Comparison of ENCODE assay signal across 8 cellular contexts in the genomic region with DNA sequence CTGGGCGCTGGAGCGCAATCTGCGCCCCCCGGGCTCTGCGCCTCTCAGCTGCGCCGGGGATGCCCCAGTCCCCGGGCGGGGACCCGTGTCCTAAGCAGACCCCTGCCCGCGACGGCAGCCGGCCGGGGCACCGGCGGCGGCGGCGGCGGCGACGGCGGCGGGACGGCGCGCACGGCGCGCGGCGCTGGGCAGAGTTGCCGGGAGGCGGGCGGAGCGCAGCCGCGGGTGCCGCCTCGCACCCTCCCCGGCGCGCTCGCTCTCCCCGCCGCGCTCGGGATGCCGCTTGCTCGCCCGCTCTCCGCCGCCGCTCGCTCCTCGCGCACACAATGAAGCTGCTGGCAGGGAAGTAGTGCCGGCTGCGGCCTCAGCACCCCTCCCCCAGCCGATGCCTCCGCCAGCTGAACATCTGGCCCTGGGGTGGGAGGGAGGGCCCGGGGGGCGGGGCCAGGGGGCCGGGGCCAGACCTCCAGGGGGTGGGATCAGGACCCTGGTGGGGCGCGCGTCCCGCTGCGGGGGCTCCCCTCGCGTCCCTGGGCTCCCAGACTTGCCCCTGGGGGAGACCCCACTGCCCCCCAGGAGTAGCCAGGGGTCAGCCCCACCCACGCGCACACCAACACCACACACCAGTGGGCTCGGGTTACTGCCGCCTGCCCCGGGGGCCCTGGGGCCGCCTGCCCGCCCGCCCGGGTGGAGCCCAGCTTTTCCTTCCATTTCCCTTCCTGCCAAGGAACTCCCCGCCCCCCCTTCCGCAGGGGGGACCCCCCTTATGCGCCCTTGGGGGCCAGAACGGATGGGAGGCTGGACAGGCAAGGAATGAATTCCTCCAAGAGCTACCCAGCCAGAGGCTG. TPM values are rescaled to one million over a fixed set of nuclear protein-coding genes. Genes with fewer than 3 reads are reported as not detected.
A peak's percentile ranks its signal among the peaks of the same experiment; 100 is the strongest.
DNase-seq lines count a peak whose midpoint lies in the region; ATAC-seq and TF ChIP-seq lines count a peak whose summit lies in the region.

A gene (minus strand): TSS at position 328 of the 848 bp plus-strand sequence. CDS start 708 bp downstream, outside the sequence.

- TF ChIP-seq CTCF in GM12865 (IDR thresholded peaks at IDR 0.05; ENCODE audit: insufficient read depth, low read depth, low read length, missing control alignments): no peak
- no peak for TF ChIP-seq CTCF in NB4 (IDR thresholded peaks at IDR 0.05; ENCODE audit: low read depth, low read length)
- no peak for TF ChIP-seq CTCF in adrenal gland (IDR thresholded peaks at IDR 0.05)

- H3K4me2 ChIP-seq in trophoblast cell (ENCODE audit: low read length): peak within 1 kb of the TSS; percentile 92

- H3K36me3 ChIP-seq in adrenal gland (replicated peaks in 1 of 2): no peaks in the 10 kb centered on the region
- peaks cover 25% of the 10 kb centered on the region in 2 experiments for H3K36me3 ChIP-seq in trophoblast cell (ENCODE audit: control insufficient read depth in 1 of 2, insufficient read depth in 2 of 2, low read length in 2 of 2)

- ATAC-seq in SK-N-SH treated with all-trans-retinoic acid at 6 μM for 48 hours (peak; percentile 47), GM21529 (IDR thresholded peaks at IDR 0.05; ENCODE audit: unreplicated experiment) (no peak)

- peak within 1 kb of the TSS; percentile 63 for H3K4me3 ChIP-seq in GM12865 (ENCODE audit: low read depth, low read length)
- peak within 1 kb of the TSS; percentile 54 for H3K4me3 ChIP-seq in NB4 (ENCODE audit: low read depth, low read length)
- H3K4me3 ChIP-seq in adrenal gland: peak within 1 kb of the TSS in 2 of 4 donors; percentile 13 to 60
- peak within 1 kb of the TSS; percentile 74 for H3K4me3 ChIP-seq in trophoblast cell (ENCODE audit: low read depth, low read length)

- TF ChIP-seq POLR2A in NB4 (IDR thresholded peaks at IDR 0.05; ENCODE audit: extremely low read depth, insufficient read length) (peak; percentile 13), adrenal gland (IDR thresholded peaks at IDR 0.05) (no peak)

- peak within 1 kb of the TSS; percentile 79 for H3K9ac ChIP-seq in trophoblast cell (ENCODE audit: low read length)

- intact Hi-C loops in adrenal gland (cut with DNase I) (no loop called here), cardiac septum (cut with DNase I) (no loop called here)

- no peak within 1 kb of the TSS for H3K23ac ChIP-seq in trophoblast cell (ENCODE audit: low read length)

- H2BK12ac ChIP-seq in trophoblast cell (ENCODE audit: low read length): peak within 1 kb of the TSS; percentile 79

- 0 to 1% (median 0%) methylated on average over 6 to 84 of the region's 85 CpGs; no CpG with 5 or more reads in 1 of the 4 donors for WGBS in adrenal gland, 4 donors
- WGBS in trophoblast cell (ENCODE audit: extremely low coverage, insufficient coverage, insufficient read length): no CpG with 5 or more reads among the region's 85 CpGs

- H2AK5ac ChIP-seq in trophoblast cell (ENCODE audit: low read length): peak within 1 kb of the TSS; percentile 79

- peak within 1 kb of the TSS; percentile 79 for H2BK120ac ChIP-seq in trophoblast cell (ENCODE audit: insufficient read depth, low read length, poor library complexity)

- H3K9me3 ChIP-seq in adrenal gland (replicated peaks in 1 of 3) (no peaks in the 10 kb centered on the region), trophoblast cell (ENCODE audit: insufficient read depth, low read depth, low read length) (no peaks in the 10 kb centered on the region)

- H4K8ac ChIP-seq in trophoblast cell (ENCODE audit: low read depth, low read length): peak within 1 kb of the TSS; percentile 85

- H3K27ac ChIP-seq in adrenal gland (peak within 1 kb of the TSS in 4 of 5 donors; percentile 34 to 81 (median 60)), trophoblast cell (ENCODE audit: low read depth, low read length) (peak within 1 kb of the TSS; percentile 66)

- H3K79me1 ChIP-seq in trophoblast cell (ENCODE audit: low read length): peaks cover 40% of the 10 kb centered on the region

- H3K79me2 ChIP-seq in trophoblast cell (ENCODE audit: control insufficient read depth, insufficient read depth, low read length, poor library complexity): peaks cover 10% of the 10 kb centered on the region

- H3K18ac ChIP-seq in trophoblast cell (ENCODE audit: low read length): peak within 1 kb of the TSS; percentile 94

- peak within 1 kb of the TSS; percentile 93 for H3K14ac ChIP-seq in trophoblast cell (ENCODE audit: low read length)

- H3K4me1 ChIP-seq in adrenal gland (replicated peaks in 1 of 2): peaks cover 20 to 45% of the 10 kb centered on the region in 2 donors
- H3K4me1 ChIP-seq in trophoblast cell (ENCODE audit: control insufficient read depth in 1 of 2, insufficient read depth in 2 of 2, low read length in 2 of 2): peaks cover 43 to 49% of the 10 kb centered on the region in 2 experiments

- H3K27me3 ChIP-seq in adrenal gland (no peaks in the 10 kb centered on the region), trophoblast cell (ENCODE audit: insufficient read depth, low read length) (no peaks in the 10 kb centered on the region)

- peak within 1 kb of the TSS; percentile 76 for H4K12ac ChIP-seq in trophoblast cell (ENCODE audit: low read depth, low read length)

- H4K91ac ChIP-seq in trophoblast cell (ENCODE audit: low read depth, low read length): peak within 1 kb of the TSS; percentile 97

- peak within 1 kb of the TSS; percentile 43 for H2BK5ac ChIP-seq in trophoblast cell (ENCODE audit: low read depth, low read length, poor library complexity)

- peak within 1 kb of the TSS; percentile 61 for H2AFZ ChIP-seq in trophoblast cell (ENCODE audit: insufficient read depth, low read length, poor library complexity)

- DNase-seq in GM12865 (ENCODE audit: low read depth) (peak; percentile 83), NB4 (ENCODE audit: low read depth) (peak; percentile 94), adrenal gland (peak; percentile 74 to 85 (median 76)), cardiac septum (ENCODE audit: low spot score) (peak; percentile 88), trophoblast cell (peak; percentile 87 to 93), ureter (ENCODE audit: low spot score) (peak; percentile 77)

- H3K4ac ChIP-seq in trophoblast cell (ENCODE audit: low read depth, low read length): peak within 1 kb of the TSS; percentile 80

TF ChIP-seq in SK-N-SH treated with all-trans-retinoic acid at 6 μM for 48 hours, 23 proteins besides CTCF, POLR2A, EP300 and RAD21:
- no peak for TF ChIP-seq ZNF565 (CRISPR knock-in tag; conservative IDR thresholded peaks at IDR 0.05; ENCODE audit: low read depth)
- TF ChIP-seq, protein P1, sequence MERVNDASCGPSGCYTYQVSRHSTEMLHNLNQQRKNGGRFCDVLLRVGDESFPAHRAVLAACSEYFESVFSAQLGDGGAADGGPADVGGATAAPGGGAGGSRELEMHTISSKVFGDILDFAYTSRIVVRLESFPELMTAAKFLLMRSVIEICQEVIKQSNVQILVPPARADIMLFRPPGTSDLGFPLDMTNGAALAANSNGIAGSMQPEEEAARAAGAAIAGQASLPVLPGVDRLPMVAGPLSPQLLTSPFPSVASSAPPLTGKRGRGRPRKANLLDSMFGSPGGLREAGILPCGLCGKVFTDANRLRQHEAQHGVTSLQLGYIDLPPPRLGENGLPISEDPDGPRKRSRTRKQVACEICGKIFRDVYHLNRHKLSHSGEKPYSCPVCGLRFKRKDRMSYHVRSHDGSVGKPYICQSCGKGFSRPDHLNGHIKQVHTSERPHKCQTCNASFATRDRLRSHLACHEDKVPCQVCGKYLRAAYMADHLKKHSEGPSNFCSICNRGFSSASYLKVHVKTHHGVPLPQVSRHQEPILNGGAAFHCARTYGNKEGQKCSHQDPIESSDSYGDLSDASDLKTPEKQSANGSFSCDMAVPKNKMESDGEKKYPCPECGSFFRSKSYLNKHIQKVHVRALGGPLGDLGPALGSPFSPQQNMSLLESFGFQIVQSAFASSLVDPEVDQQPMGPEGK (CRISPR knock-in tag; IDR thresholded peaks at IDR 0.05; ENCODE audit: borderline replicate concordance): peak; percentile 36; the same call in 1 of the 2 replicates
- TF ChIP-seq ZFP3 (CRISPR knock-in tag; IDR thresholded peaks at IDR 0.05): no peak

RNA-seq across cellular contexts. Expression of the gene that starts here (rescaled TPM):
- 1 to 10 TPM in 5 of 8 donors, under 1 TPM in 1, not detected in 2; 0.52 to 1.8 (median 1.2) TPM for total RNA-seq in adrenal gland
- 1 to 10 TPM in 1 of 3 donors, under 1 TPM in 2; 0.33 to 4.5 (median 0.64) TPM for polyA plus RNA-seq in adrenal gland
- 4.8 TPM for total RNA-seq in cardiac septum
- 11.6 and 13.0 TPM in 2 replicates for polyA plus RNA-seq in trophoblast cell (2013)
- total RNA-seq in ureter: 2.0 TPM
